Comparison of ENCODE assay signal across 1 cellular context in genomic region chr3:191328383-191328962, GRCh38.
TF ChIP-seq lines count a peak whose summit lies in the region.

No MANE protein-coding gene starts in this region.

TF ChIP-seq in GM23338, 12 proteins besides CTCF, POLR2A, EP300 and RAD21 (continued from another document):
- TF ChIP-seq REST (IDR thresholded peaks at IDR 0.05; ENCODE audit: unreplicated experiment) = no peak
TF ChIP-seq in GM23338: peak in this region for 0.
